11 cellular contexts compared by ENCODE assay signal in genomic region chr4:155529197-155529596, GRCh38.
DNase-seq lines count a peak whose midpoint lies in the region; ATAC-seq, FAIRE-seq and TF ChIP-seq lines count a peak whose summit lies in the region.
"Had no signal": no experiment of that assay in that cellular context is flagged by ENCODE, and none has a peak within 500 bp of the region (broad histone marks: within the 10 kb centered on the region; RNA-seq: fewer than 3 reads in every experiment).

No MANE protein-coding gene starts in this region.

- H4K20me1 ChIP-seq in Karpas-422 (ENCODE audit: insufficient read depth, low read depth, low read length), result no peaks in the 10 kb centered on the region
- H4K20me1 ChIP-seq: BLaER1 treated with 17β-estradiol and CSF1 and Interleukin-3, amounts not matched to agents 10 nM and 100 nM had no signal

- H2AFZ ChIP-seq in Karpas-422 (ENCODE audit: low read length), result peak overlapping the region; percentile 68

- H3K27me3 ChIP-seq in Karpas-422 (ENCODE audit: low read length), result no peaks in the 10 kb centered on the region
- H3K27me3 ChIP-seq: BLaER1 treated with 17β-estradiol and CSF1 and Interleukin-3, amounts not matched to agents 10 nM and 100 nM had no signal

- H3K9me3 Mint-ChIP-seq in activated naive CD4-positive, alpha-beta T cell treated with anti-CD3 and anti-CD28 coated beads for 36 hours, result no peaks in the 10 kb centered on the region
- H3K9me3 Mint-ChIP-seq in activated naive CD4-positive, alpha-beta T cell treated with anti-CD3 and anti-CD28 coated beads, Interleukin-2, amount 10 ng/mL, durations not matched to agents 7 days and 5 days, result no peaks in the 10 kb centered on the region
- H3K9me3 Mint-ChIP-seq in endothelial cell (ENCODE audit: unreplicated experiment), result no peaks in the 10 kb centered on the region
- no peaks in the 10 kb centered on the region for H3K9me3 Mint-ChIP-seq in progenitor cell of endocrine pancreas (ENCODE audit: low read depth)

- peak overlapping the region; percentile 6 for H3K4me2 ChIP-seq in Karpas-422 (ENCODE audit: low read depth, low read length, poor library complexity, severe bottlenecking)
- H3K4me2 ChIP-seq: BLaER1 treated with 17β-estradiol and CSF1 and Interleukin-3, amounts not matched to agents 10 nM and 100 nM had no signal

- H3K36me3 ChIP-seq in Karpas-422 (ENCODE audit: insufficient read depth, low read length), result no peaks in the 10 kb centered on the region
- H3K36me3 ChIP-seq: BLaER1 treated with 17β-estradiol and CSF1 and Interleukin-3, amounts not matched to agents 10 nM and 100 nM had no signal

- peak; percentile 20 for TF ChIP-seq CTCF in endothelial cell (IDR thresholded peaks at IDR 0.05; ENCODE audit: unreplicated experiment)
- peak; percentile 9 for TF ChIP-seq CTCF in progenitor cell of endocrine pancreas (IDR thresholded peaks at IDR 0.05; ENCODE audit: unreplicated experiment)

- ATAC-seq in HG02840 (IDR thresholded peaks at IDR 0.05; ENCODE audit: low FRiP score, unreplicated experiment), result no peak

- H3K4me1 ChIP-seq in Karpas-422 (ENCODE audit: low read length), result peaks cover 73% of the 10 kb centered on the region

- H3K27me3 Mint-ChIP-seq in activated naive CD4-positive, alpha-beta T cell treated with anti-CD3 and anti-CD28 coated beads for 36 hours (ENCODE audit: low read depth), result no peaks in the 10 kb centered on the region
- no peaks in the 10 kb centered on the region for H3K27me3 Mint-ChIP-seq in activated naive CD4-positive, alpha-beta T cell treated with anti-CD3 and anti-CD28 coated beads, Interleukin-2, amount 10 ng/mL, durations not matched to agents 7 days and 5 days
- H3K27me3 Mint-ChIP-seq in endothelial cell (ENCODE audit: unreplicated experiment) (no peaks in the 10 kb centered on the region), progenitor cell of endocrine pancreas (no peaks in the 10 kb centered on the region)

- no peak overlapping the region for H3K4me3 Mint-ChIP-seq in activated naive CD4-positive, alpha-beta T cell treated with anti-CD3 and anti-CD28 coated beads for 36 hours
- no peak overlapping the region for H3K4me3 Mint-ChIP-seq in activated naive CD4-positive, alpha-beta T cell treated with anti-CD3 and anti-CD28 coated beads, Interleukin-2, amount 10 ng/mL, durations not matched to agents 7 days and 5 days
- no peak overlapping the region for H3K4me3 Mint-ChIP-seq in endothelial cell (ENCODE audit: unreplicated experiment)
- no peak overlapping the region for H3K4me3 Mint-ChIP-seq in progenitor cell of endocrine pancreas (ENCODE audit: low read depth)

- no peaks in the 10 kb centered on the region for H3K36me3 Mint-ChIP-seq in activated naive CD4-positive, alpha-beta T cell treated with anti-CD3 and anti-CD28 coated beads for 36 hours (ENCODE audit: low read depth)
- no peaks in the 10 kb centered on the region for H3K36me3 Mint-ChIP-seq in activated naive CD4-positive, alpha-beta T cell treated with anti-CD3 and anti-CD28 coated beads, Interleukin-2, amount 10 ng/mL, durations not matched to agents 7 days and 5 days
- no peaks in the 10 kb centered on the region for H3K36me3 Mint-ChIP-seq in endothelial cell (ENCODE audit: low read depth, unreplicated experiment)
- no peaks in the 10 kb centered on the region for H3K36me3 Mint-ChIP-seq in progenitor cell of endocrine pancreas (ENCODE audit: insufficient read depth)

- CTCF ChIA-PET in activated naive CD4-positive, alpha-beta T cell treated with anti-CD3 and anti-CD28 coated beads for 36 hours (lab: Charles Lee), result interaction anchor here (1.0 kb wide), 1 partner anchor 424 kb away, joined by 4 read pairs; the partner anchor contains the start of gene CTSO
- CTCF ChIA-PET in activated naive CD4-positive, alpha-beta T cell treated with anti-CD3 and anti-CD28 coated beads, Interleukin-2, amount 10 ng/mL, durations not matched to agents 7 days and 5 days (lab: Charles Lee), result interaction anchor here (1.1 to 1.3 kb wide), 2 partner anchors 81 to 258 kb away, joined by 3 to 7 read pairs; no protein-coding TSS in a partner anchor

- intact Hi-C loops in activated naive CD4-positive, alpha-beta T cell treated with anti-CD3 and anti-CD28 coated beads for 36 hours (cut with micrococcal nuclease), result loop anchor here (1.0 kb wide), 1 partner anchor 258 kb away; no protein-coding TSS in a partner anchor

- no peak overlapping the region for H3K27ac Mint-ChIP-seq in activated naive CD4-positive, alpha-beta T cell treated with anti-CD3 and anti-CD28 coated beads for 36 hours
- no peak overlapping the region for H3K27ac Mint-ChIP-seq in activated naive CD4-positive, alpha-beta T cell treated with anti-CD3 and anti-CD28 coated beads, Interleukin-2, amount 10 ng/mL, durations not matched to agents 7 days and 5 days
- H3K27ac Mint-ChIP-seq in endothelial cell (ENCODE audit: unreplicated experiment) (no peak overlapping the region), progenitor cell of endocrine pancreas (no peak overlapping the region)

- peak; percentile 16 for DNase-seq in activated naive CD4-positive, alpha-beta T cell treated with anti-CD3 and anti-CD28 coated beads for 36 hours
- DNase-seq in activated naive CD4-positive, alpha-beta T cell treated with anti-CD3 and anti-CD28 coated beads, Interleukin-2, amount 10 ng/mL, durations not matched to agents 7 days and 5 days, result no peak
- peak; percentile 88 for DNase-seq in Karpas-422
- DNase-seq in endothelial cell (ENCODE audit: low spot score), result peak; percentile 22
- no peak for DNase-seq in progenitor cell of endocrine pancreas (ENCODE audit: low spot score, unreplicated experiment)
- DNase-seq in stimulated activated CD4-positive, alpha-beta T cell treated with anti-CD3 and anti-CD28 coated beads, Interleukin-4, amount 100 ng/mL, for 4 hours, result no peak
- DNase-seq in HTR-8/SVneo (ENCODE audit: insufficient read length, low spot score), result no peak
- DNase-seq: small intestine had no signal

- no peaks in the 10 kb centered on the region for H3K9me3 ChIP-seq in Karpas-422 (ENCODE audit: low read length)
- H3K9me3 ChIP-seq: BLaER1 treated with 17β-estradiol and CSF1 and Interleukin-3, amounts not matched to agents 10 nM and 100 nM had no signal

- H3K4me1 Mint-ChIP-seq in activated naive CD4-positive, alpha-beta T cell treated with anti-CD3 and anti-CD28 coated beads for 36 hours (ENCODE audit: low read depth), result peaks cover 4% of the 10 kb centered on the region
- no peaks in the 10 kb centered on the region for H3K4me1 Mint-ChIP-seq in activated naive CD4-positive, alpha-beta T cell treated with anti-CD3 and anti-CD28 coated beads, Interleukin-2, amount 10 ng/mL, durations not matched to agents 7 days and 5 days
- H3K4me1 Mint-ChIP-seq in endothelial cell (ENCODE audit: unreplicated experiment), result no peaks in the 10 kb centered on the region
- H3K4me1 Mint-ChIP-seq in progenitor cell of endocrine pancreas (ENCODE audit: low read depth), result peaks cover 2% of the 10 kb centered on the region

- H3K9me2 ChIP-seq in Karpas-422 (replicated peaks; ENCODE audit: insufficient read depth, low read length), result no peaks in the 10 kb centered on the region

- H3K27ac ChIP-seq in Karpas-422 (ENCODE audit: low read length), result peak overlapping the region; percentile 68
- H3K27ac ChIP-seq: BLaER1 treated with 17β-estradiol and CSF1 and Interleukin-3, amounts not matched to agents 10 nM and 100 nM had no signal

- H3K79me2 ChIP-seq in Karpas-422 (ENCODE audit: low read length), result no peaks in the 10 kb centered on the region

- H3K9ac ChIP-seq in Karpas-422 (ENCODE audit: low read length), result no peak overlapping the region
- H3K9ac ChIP-seq: BLaER1 treated with 17β-estradiol and CSF1 and Interleukin-3, amounts not matched to agents 10 nM and 100 nM had no signal

- H3K4me3 ChIP-seq in Karpas-422 (ENCODE audit: low read length), result no peak overlapping the region
- H3K4me3 ChIP-seq: BLaER1 treated with 17β-estradiol and CSF1 and Interleukin-3, amounts not matched to agents 10 nM and 100 nM had no signal

- no peak for FAIRE-seq in HTR-8/SVneo (lab: Jason Lieb, UNC)
- FAIRE-seq: GM19239, small intestine had no signal

Comparison
In these comparisons a context has a peak if more than half of its experiments do, and no peak if none do; other contexts are left out.
1. DNase-seq: peak in activated naive CD4-positive, alpha-beta T cell treated with anti-CD3 and anti-CD28 coated beads for 36 hours (single experiment), Karpas-422 (single experiment) and endothelial cell (single experiment); none in activated naive CD4-positive, alpha-beta T cell treated with anti-CD3 and anti-CD28 coated beads, Interleukin-2, amount 10 ng/mL, durations not matched to agents 7 days and 5 days (single experiment), progenitor cell of endocrine pancreas (single experiment), stimulated activated CD4-positive, alpha-beta T cell treated with anti-CD3 and anti-CD28 coated beads, Interleukin-4, amount 100 ng/mL, for 4 hours (0 of 2) and HTR-8/SVneo (single experiment).